ENCODE assay signal across 16 cellular contexts in genomic region chr4:76499461-76499860, GRCh38.
DNase-seq lines count a peak whose midpoint lies in the region; ATAC-seq, FAIRE-seq and TF ChIP-seq lines count a peak whose summit lies in the region.
"Had no signal": no experiment of that assay in that cellular context is flagged by ENCODE, and none has a peak within 500 bp of the region (broad histone marks: within the 10 kb centered on the region; RNA-seq: fewer than 3 reads in every experiment).

No MANE protein-coding gene starts in this region.

- POLR2A ChIA-PET in activated CD4-positive, alpha-beta memory T cell treated with anti-CD3 and anti-CD28 coated beads, Interleukin-2, amount 10 ng/mL, durations not matched to agents 7 days and 5 days (lab: Charles Lee), result no interaction called here

- H3K27ac ChIP-seq in SJCRH30, result no peak overlapping the region
- H3K27ac ChIP-seq: skin epidermis had no signal

- CTCF ChIA-PET in activated CD4-positive, alpha-beta memory T cell treated with anti-CD3 and anti-CD28 coated beads, Interleukin-2, amount 10 ng/mL, durations not matched to agents 7 days and 5 days (lab: Charles Lee), result interaction anchor here (1.4 kb wide), 1 partner anchor 69 kb away, joined by 3 read pairs; no protein-coding TSS in a partner anchor

- no peak overlapping the region for H3K4me3 ChIP-seq in SJCRH30
- H3K4me3 ChIP-seq: skin epidermis, thoracic aorta had no signal

- H3K27me3 Mint-ChIP-seq in activated T-helper 17 cell treated with anti-CD3 and anti-CD28 coated beads, Interleukin-2, amount 50 U/mL, for 72 hours, result peaks cover 22% of the 10 kb centered on the region
- H3K27me3 Mint-ChIP-seq in activated CD4-positive, alpha-beta memory T cell treated with anti-CD3 and anti-CD28 coated beads, Interleukin-2, amount 10 ng/mL, durations not matched to agents 7 days and 5 days, result peaks cover 25% of the 10 kb centered on the region

- no peak overlapping the region for H3K27ac Mint-ChIP-seq in activated T-helper 17 cell treated with anti-CD3 and anti-CD28 coated beads, Interleukin-2, amount 50 U/mL, for 72 hours
- H3K27ac Mint-ChIP-seq in activated CD4-positive, alpha-beta memory T cell treated with anti-CD3 and anti-CD28 coated beads, Interleukin-2, amount 10 ng/mL, durations not matched to agents 7 days and 5 days, result no peak overlapping the region
- H3K27ac Mint-ChIP-seq: activated naive CD4-positive, alpha-beta T cell treated with anti-CD3 and anti-CD28 coated beads, Interleukin-2, amount 50 U/mL, for 72 hours had no signal

- no peaks in the 10 kb centered on the region; the same call in 1 of the 2 replicates for H3K4me1 ChIP-seq in SJCRH30

- no peak overlapping the region for H3K4me3 Mint-ChIP-seq in activated T-helper 17 cell treated with anti-CD3 and anti-CD28 coated beads, Interleukin-2, amount 50 U/mL, for 72 hours
- H3K4me3 Mint-ChIP-seq in activated CD4-positive, alpha-beta memory T cell treated with anti-CD3 and anti-CD28 coated beads, Interleukin-2, amount 10 ng/mL, durations not matched to agents 7 days and 5 days, result no peak overlapping the region

- no peaks in the 10 kb centered on the region for H3K9me3 Mint-ChIP-seq in activated T-helper 17 cell treated with anti-CD3 and anti-CD28 coated beads, Interleukin-2, amount 50 U/mL, for 72 hours
- H3K9me3 Mint-ChIP-seq in activated CD4-positive, alpha-beta memory T cell treated with anti-CD3 and anti-CD28 coated beads, Interleukin-2, amount 10 ng/mL, durations not matched to agents 7 days and 5 days, result no peaks in the 10 kb centered on the region
- H3K9me3 Mint-ChIP-seq: activated naive CD4-positive, alpha-beta T cell treated with anti-CD3 and anti-CD28 coated beads, Interleukin-2, amount 50 U/mL, for 72 hours had no signal

- H3K36me3 Mint-ChIP-seq in activated T-helper 17 cell treated with anti-CD3 and anti-CD28 coated beads, Interleukin-2, amount 50 U/mL, for 72 hours (ENCODE audit: low read depth), result no peaks in the 10 kb centered on the region
- H3K36me3 Mint-ChIP-seq in activated CD4-positive, alpha-beta memory T cell treated with anti-CD3 and anti-CD28 coated beads, Interleukin-2, amount 10 ng/mL, durations not matched to agents 7 days and 5 days (ENCODE audit: low read depth), result no peaks in the 10 kb centered on the region
- H3K36me3 Mint-ChIP-seq: activated naive CD4-positive, alpha-beta T cell treated with anti-CD3 and anti-CD28 coated beads, Interleukin-2, amount 50 U/mL, for 72 hours had no signal

- ATAC-seq in HG02642 (IDR thresholded peaks at IDR 0.05; ENCODE audit: poor library complexity, unreplicated experiment) (peak; percentile 79), HG03432 (IDR thresholded peaks at IDR 0.05; ENCODE audit: unreplicated experiment) (peak; percentile 87)
- ATAC-seq in activated T-helper 17 cell treated with anti-CD3 and anti-CD28 coated beads, Interleukin-2, amount 50 U/mL, for 72 hours (replicated peaks), result no peak
- ATAC-seq: activated naive CD4-positive, alpha-beta T cell treated with anti-CD3 and anti-CD28 coated beads, Interleukin-2, amount 50 U/mL, for 72 hours; left cardiac atrium had no signal

- no peaks in the 10 kb centered on the region for H3K36me3 ChIP-seq in SJCRH30
- H3K36me3 ChIP-seq: thoracic aorta had no signal

- DNase-seq in NOMO-1 treated with DMSO at 0.1 percent for 48 hours (lab: John Stamatoyannopoulos, UW; ENCODE audit: unreplicated experiment) (peak; percentile 17), NOMO-1 (lab: John Stamatoyannopoulos, UW; ENCODE audit: unreplicated experiment in 2 of 2) (no peak), SJCRH30 (no peak), H54 (ENCODE audit: insufficient read length, low spot score) (no peak)
- DNase-seq in activated CD4-positive, alpha-beta memory T cell treated with anti-CD3 and anti-CD28 coated beads, Interleukin-2, amount 10 ng/mL, durations not matched to agents 7 days and 5 days, result no peak
- DNase-seq: GDM1, left cardiac atrium, NCI-H69, Right ventricle myocardium superior had no signal

- no peak for FAIRE-seq in H54 (lab: Jason Lieb, UNC)
- FAIRE-seq: TTC549 had no signal

- no peak for TF ChIP-seq POLR2A in H54 (IDR thresholded peaks at IDR 0.05; ENCODE audit: low read depth, low read length)

- H3K4me1 Mint-ChIP-seq in activated T-helper 17 cell treated with anti-CD3 and anti-CD28 coated beads, Interleukin-2, amount 50 U/mL, for 72 hours, result no peaks in the 10 kb centered on the region
- no peaks in the 10 kb centered on the region for H3K4me1 Mint-ChIP-seq in activated CD4-positive, alpha-beta memory T cell treated with anti-CD3 and anti-CD28 coated beads, Interleukin-2, amount 10 ng/mL, durations not matched to agents 7 days and 5 days

- H3K27me3 ChIP-seq in SJCRH30, result no peaks in the 10 kb centered on the region

- H3K9me3 ChIP-seq in SJCRH30 (replicated peaks), result no peaks in the 10 kb centered on the region
- H3K9me3 ChIP-seq: thoracic aorta had no signal
